ENCODE assay signal across 18 cellular contexts in the genomic region with DNA sequence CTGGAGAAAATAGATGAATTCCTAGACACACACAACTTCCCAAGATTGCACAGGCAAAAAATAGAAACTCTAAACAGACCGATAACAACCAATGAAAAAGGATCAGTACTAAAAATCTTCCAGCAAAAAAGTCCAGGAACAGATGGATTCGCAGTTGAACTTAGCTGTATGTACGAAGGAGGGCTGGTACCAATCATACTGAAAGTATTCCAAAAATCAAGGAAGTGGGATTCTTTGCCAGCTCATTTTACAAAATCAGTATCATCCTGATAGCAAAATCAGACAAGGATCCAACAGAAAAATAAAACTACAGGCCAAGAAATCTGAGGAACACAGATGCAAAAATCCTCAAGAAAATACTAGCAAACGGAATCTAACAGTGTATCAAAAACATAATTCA. TPM values are rescaled to one million over a fixed set of nuclear protein-coding genes. Genes with fewer than 3 reads are reported as not detected.
A peak's percentile ranks its signal among the peaks of the same experiment; 100 is the strongest.
DNase-seq lines count a peak whose midpoint lies in the region; ATAC-seq and TF ChIP-seq lines count a peak whose summit lies in the region.
"Had no signal": no experiment of that assay in that cellular context is flagged by ENCODE, and none has a peak within 500 bp of the region (broad histone marks: within the 10 kb centered on the region; RNA-seq: fewer than 3 reads in every experiment).

No MANE protein-coding gene starts in this region.

- TF ChIP-seq POLR2A in IMR-90 (IDR thresholded peaks at IDR 0.05; ENCODE audit: low read depth, low read length) (no peak), Peyer's patch (IDR thresholded peaks at IDR 0.05) (no peak), prostate gland (IDR thresholded peaks at IDR 0.05) (no peak)

- H2AK5ac ChIP-seq in IMR-90 (ENCODE audit: low read depth, low read length): no peak overlapping the region

- no peak overlapping the region for H4K5ac ChIP-seq in IMR-90 (ENCODE audit: low read depth, low read length)

- H3K4me3 ChIP-seq in IMR-90 (ENCODE audit: insufficient read depth, low read depth, low read length): no peak overlapping the region
- H3K4me3 ChIP-seq in fibroblast of lung (replicated peaks in 1 of 4; ENCODE audit: control extremely low read depth in 1 of 4, insufficient read depth in 1 of 4, low read depth in 3 of 4, low read length in 4 of 4): no peak overlapping the region
- no peak overlapping the region for H3K4me3 ChIP-seq in Peyer's patch
- no peak overlapping the region for H3K4me3 ChIP-seq in coronary artery
- no peak overlapping the region for H3K4me3 ChIP-seq in prostate gland
- H3K4me3 ChIP-seq: cardiac muscle cell, dorsolateral prefrontal cortex, SK-N-MC had no signal

- H3K56ac ChIP-seq in IMR-90 (ENCODE audit: extremely low read depth, insufficient read depth, low read length): no peak overlapping the region

- no TSS peak for BruUV-seq in IMR-90 (replicated peaks; lab: Mats Ljungman, UMichigan)

- H3K36me3 ChIP-seq in IMR-90 (ENCODE audit: control insufficient read depth, insufficient read depth, low read length): no peaks in the 10 kb centered on the region
- H3K36me3 ChIP-seq in fibroblast of lung (ENCODE audit: control insufficient read depth, insufficient read depth, low read length): no peaks in the 10 kb centered on the region
- H3K36me3 ChIP-seq in Peyer's patch: no peaks in the 10 kb centered on the region
- no peaks in the 10 kb centered on the region for H3K36me3 ChIP-seq in prostate gland
- H3K36me3 ChIP-seq: cardiac muscle cell had no signal

- POLR2A ChIA-PET in IMR-90 (lab: Charles Lee; ENCODE audit: unreplicated experiment): no interaction called here

- WGBS in IMR-90 (ENCODE audit: extremely low coverage in 2 of 2, insufficient read length in 1 of 2), 2 experiments: no CpG with 5 or more reads among the region's 4 CpGs
- 60% methylated on average over 4 of the region's 4 CpGs for WGBS in prostate gland

- peak; percentile 37 for ATAC-seq in IMR-90 (ENCODE audit: low read depth)
- ATAC-seq: left cardiac atrium; natural killer cell treated with Interleukin-12 subunit alpha and Interleukin-12 subunit beta and Interleukin-15 and Interleukin-18, amount 100 ng/mL, for 72 hours; sciatic nerve had no signal

- H2BK5ac ChIP-seq in IMR-90 (ENCODE audit: low read depth, low read length, poor library complexity, severe bottlenecking): no peak overlapping the region

- dilution Hi-C loops in IMR-90 (cut with HindIII; ENCODE audit: low sequenced_read_pairs, unreplicated experiment): no loop called here

- H3K4ac ChIP-seq in IMR-90 (ENCODE audit: low read depth, low read length): no peak overlapping the region

- in situ Hi-C loops in IMR-90 (cut with MboI; ENCODE audit: low sequenced_read_pairs): no loop called here

- H2AFZ ChIP-seq in IMR-90 (replicated peaks; ENCODE audit: low read length, poor library complexity): no peak overlapping the region
- H2AFZ ChIP-seq in fibroblast of lung (ENCODE audit: low read length): no peak overlapping the region

- no peak for TF ChIP-seq RAD21 in IMR-90 (IDR thresholded peaks at IDR 0.05; ENCODE audit: low read length)

- H4K8ac ChIP-seq in IMR-90 (ENCODE audit: low read depth in 2 of 2, low read length in 2 of 2): no peak overlapping the region

- intact Hi-C loops in IMR-90 (cut with micrococcal nuclease) (no loop called here), prostate gland (cut with DNase I) (no loop called here)

- H3K9me1 ChIP-seq in IMR-90 (ENCODE audit: insufficient read depth, low read length): no peaks in the 10 kb centered on the region

- no peak overlapping the region for H2AK9ac ChIP-seq in IMR-90 (replicated peaks; ENCODE audit: low read depth, low read length, poor library complexity)

- no peak overlapping the region for H3K18ac ChIP-seq in IMR-90 (ENCODE audit: low read depth, low read length)

- H3K9ac ChIP-seq in IMR-90 (ENCODE audit: low read depth, low read length) (no peak overlapping the region), fibroblast of lung (ENCODE audit: insufficient read depth, low read length) (no peak overlapping the region)

- H2BK120ac ChIP-seq in IMR-90 (ENCODE audit: low read depth, low read length): no peak overlapping the region

- no peak overlapping the region for H3K23ac ChIP-seq in IMR-90 (ENCODE audit: low read depth, low read length)

- no peak overlapping the region for H3K4me2 ChIP-seq in IMR-90 (ENCODE audit: low read depth, low read length)
- H3K4me2 ChIP-seq in fibroblast of lung (ENCODE audit: extremely low read depth, insufficient read depth, low read length): no peak overlapping the region

- CTCF ChIA-PET in IMR-90 (lab: Yijun Ruan, JAX): interaction anchor here (0.5 kb wide), 1 partner anchor 56 kb away, joined by 3 read pairs; no protein-coding TSS in a partner anchor

- H2BK20ac ChIP-seq in IMR-90 (ENCODE audit: low read depth, low read length): no peak overlapping the region

- H3K14ac ChIP-seq in IMR-90 (replicated peaks; ENCODE audit: low read depth, low read length): no peak overlapping the region

- H3K79me1 ChIP-seq in IMR-90 (ENCODE audit: low read depth in 1 of 2, low read length in 2 of 2): no peaks in the 10 kb centered on the region

- TF ChIP-seq CTCF in IMR-90 (conservative IDR thresholded peaks at IDR 0.05; ENCODE audit: low read depth, low read length): no peak
- TF ChIP-seq CTCF in fibroblast of lung (conservative IDR thresholded peaks at IDR 0.05 in 1 of 2, IDR thresholded peaks at IDR 0.05 in 1 of 2; ENCODE audit: low read depth in 1 of 2, low read length in 2 of 2): no peak
- TF ChIP-seq CTCF in Peyer's patch (IDR thresholded peaks at IDR 0.05): no peak
- no peak for TF ChIP-seq CTCF in coronary artery (IDR thresholded peaks at IDR 0.05)
- no peak for TF ChIP-seq CTCF in prostate gland (IDR thresholded peaks at IDR 0.05)

- H3K9me3 ChIP-seq in IMR-90 (ENCODE audit: control insufficient read depth, insufficient read depth, low read length): no peaks in the 10 kb centered on the region
- H3K9me3 ChIP-seq in fibroblast of lung (ENCODE audit: control insufficient read depth, insufficient read depth, low read depth, low read length): no peaks in the 10 kb centered on the region
- H3K9me3 ChIP-seq in Peyer's patch: no peaks in the 10 kb centered on the region
- no peaks in the 10 kb centered on the region for H3K9me3 ChIP-seq in prostate gland

- H4K91ac ChIP-seq in IMR-90 (ENCODE audit: insufficient read depth, low read depth, low read length): no peak overlapping the region

- peak; percentile 26 for DNase-seq in 8988T
- peak; percentile 31 for DNase-seq in Daoy (ENCODE audit: low read depth)
- DNase-seq in IMR-90: peak; percentile 52
- peak; percentile 6 to 9 for DNase-seq in fibroblast of lung (ENCODE audit: low read depth in 2 of 2)
- no peak for DNase-seq in stimulated activated CD4-positive, alpha-beta T cell treated with anti-CD3 and anti-CD28 coated beads, Interleukin-1b, Interleukin-23, amount 100 ng/mL, for 48 hours
- no peak for DNase-seq in Peyer's patch
- DNase-seq in coronary artery (ENCODE audit: low spot score): no peak
- DNase-seq in prostate gland (ENCODE audit: low spot score): no peak
- DNase-seq: activated CD4-positive, alpha-beta T cell treated with anti-CD3 and anti-CD28 coated beads, Interleukin-2, amount 50 U/mL, for 48 hours; activated gamma-delta T cell treated with Interleukin-2 at 50 U/mL for 16 hours; amniotic stem cell; dorsolateral prefrontal cortex; left cardiac atrium; NCI-H1694 treated with DMSO at 0.1 percent for 48 hours had no signal

- H4K20me1 ChIP-seq in IMR-90 (ENCODE audit: insufficient read depth, low read length): no peaks in the 10 kb centered on the region
- H4K20me1 ChIP-seq in fibroblast of lung (ENCODE audit: control insufficient read depth, extremely low read depth, insufficient read depth, low read length): no peaks in the 10 kb centered on the region

- H3K27ac ChIP-seq in IMR-90 (ENCODE audit: insufficient read depth, low read length): no peak overlapping the region
- no peak overlapping the region for H3K27ac ChIP-seq in fibroblast of lung (ENCODE audit: insufficient read depth, low read length)
- H3K27ac ChIP-seq in Peyer's patch: no peak overlapping the region
- H3K27ac ChIP-seq in coronary artery: no peak overlapping the region
- H3K27ac ChIP-seq in prostate gland: no peak overlapping the region
- H3K27ac ChIP-seq: cardiac muscle cell, dorsolateral prefrontal cortex, SK-N-MC had no signal

- H3K27me3 ChIP-seq in IMR-90 (ENCODE audit: control insufficient read depth, insufficient read depth, low read length): no peaks in the 10 kb centered on the region
- H3K27me3 ChIP-seq in fibroblast of lung (ENCODE audit: control insufficient read depth, insufficient read depth, low read length): no peaks in the 10 kb centered on the region
- H3K27me3 ChIP-seq in Peyer's patch: no peaks in the 10 kb centered on the region
- no peaks in the 10 kb centered on the region for H3K27me3 ChIP-seq in prostate gland (replicated peaks; ENCODE audit: insufficient read depth)

- H3K4me1 ChIP-seq in IMR-90 (ENCODE audit: control insufficient read depth, insufficient read depth, low read length) (no peaks in the 10 kb centered on the region), fibroblast of lung (ENCODE audit: control insufficient read depth, extremely low read depth, insufficient read depth, low read length) (peaks cover 2% of the 10 kb centered on the region), Peyer's patch (no peaks in the 10 kb centered on the region), prostate gland (replicated peaks) (no peaks in the 10 kb centered on the region)

- H2BK15ac ChIP-seq in IMR-90 (ENCODE audit: low read depth, low read length): no peak overlapping the region

- H3K79me2 ChIP-seq in fibroblast of lung (ENCODE audit: control insufficient read depth, insufficient read depth, low read length): no peaks in the 10 kb centered on the region

RNA-seq across cellular contexts. Expression of a gene that starts 6.5 kb away (rescaled TPM):
- total RNA-seq in Daoy (2014; rRNA removed; shearing (Covaris generic)): not detected in 2 replicates
- total RNA-seq in IMR-90 (2012; rRNA removed): not detected in 2 replicates
- polyA plus RNA-seq in IMR-90 (2012; rRNA removed): not detected in 2 replicates
- polyA plus RNA-seq in IMR-90 (2012; cell fraction: cytosol; rRNA removed): not detected in 2 replicates
- polyA plus RNA-seq in IMR-90 (2012; cell fraction: nucleus; rRNA removed; ENCODE audit: low replicate concordance): not detected in 2 replicates
- not detected in 2 replicates for total RNA-seq in fibroblast of lung
- polyA plus RNA-seq in fibroblast of lung: not detected in 2 replicates
- polyA plus RNA-seq in fibroblast of lung (2012): not detected in 2 replicates
- polyA minus RNA-seq in fibroblast of lung (ENCODE audit: low replicate concordance): not detected in 2 replicates
- 10 to 100 TPM in 1 of 4 donors, 1 to 10 TPM in 1, under 1 TPM in 2; 0.53 to 11.6 (median 1.6) TPM for total RNA-seq in Peyer's patch
- total RNA-seq in prostate gland: 1 to 10 TPM in 1 of 2 donors, under 1 TPM in 1; 0.09 to 1.4 TPM
- total RNA-seq: cardiac muscle cell had no signal
- polyA plus RNA-seq: cardiac muscle cell had no signal

RNA-seq across cellular contexts. Expression of a gene that starts 25.5 kb away (rescaled TPM):
- total RNA-seq in Daoy (2014; rRNA removed; shearing (Covaris generic)): not detected in 2 replicates
- total RNA-seq in IMR-90 (2012; rRNA removed) (not detected in 2 replicates), fibroblast of lung (not detected in 2 replicates), Peyer's patch (1 to 10 TPM in 2 of 4 donors, not detected in 2; 1.9 to 4.1 TPM), prostate gland (1 to 10 TPM in 1 of 2 donors, not detected in 1; 1.2 TPM)
- polyA plus RNA-seq in IMR-90 (2012; rRNA removed) (not detected in 2 replicates), fibroblast of lung (not detected in 2 replicates)
- not detected in 2 replicates for polyA plus RNA-seq in IMR-90 (2012; cell fraction: cytosol; rRNA removed)
- not detected in 2 replicates for polyA plus RNA-seq in IMR-90 (2012; cell fraction: nucleus; rRNA removed; ENCODE audit: low replicate concordance)
- not detected in 2 replicates for polyA plus RNA-seq in fibroblast of lung (2012)
- polyA minus RNA-seq in fibroblast of lung (ENCODE audit: low replicate concordance): not detected in 2 replicates
- total RNA-seq: cardiac muscle cell; natural killer cell treated with Interleukin-12 subunit alpha and Interleukin-12 subunit beta and Interleukin-15 and Interleukin-18, amount 100 ng/mL, for 72 hours had no signal
- polyA plus RNA-seq: cardiac muscle cell had no signal

RNA-seq across cellular contexts. Expression of a gene that starts 30.4 kb away (rescaled TPM):
- not detected in 2 replicates for total RNA-seq in Daoy (2014; rRNA removed; shearing (Covaris generic))
- not detected in 2 replicates for total RNA-seq in IMR-90 (2012; rRNA removed)
- not detected in 2 replicates for polyA plus RNA-seq in IMR-90 (2012; rRNA removed)
- polyA plus RNA-seq in IMR-90 (2012; cell fraction: cytosol; rRNA removed): not detected in 2 replicates
- polyA plus RNA-seq in IMR-90 (2012; cell fraction: nucleus; rRNA removed; ENCODE audit: low replicate concordance): not detected in 2 replicates
- not detected in 2 replicates for total RNA-seq in fibroblast of lung
- polyA plus RNA-seq in fibroblast of lung: not detected in 2 replicates
- polyA plus RNA-seq in fibroblast of lung (2012): not detected in 2 replicates
- not detected in 2 replicates for polyA minus RNA-seq in fibroblast of lung (ENCODE audit: low replicate concordance)
- 10 to 100 TPM in 2 of 4 donors, 1 to 10 TPM in 2; 6.1 to 17.6 (median 9.7) TPM for total RNA-seq in Peyer's patch
- total RNA-seq in prostate gland: 1 to 10 TPM in 1 of 2 donors, not detected in 1; 1.5 TPM
- total RNA-seq: cardiac muscle cell; natural killer cell treated with Interleukin-12 subunit alpha and Interleukin-12 subunit beta and Interleukin-15 and Interleukin-18, amount 100 ng/mL, for 72 hours had no signal
- polyA plus RNA-seq: cardiac muscle cell had no signal

RNA-seq across cellular contexts. Expression of a gene that starts 44.9 kb away (rescaled TPM):
- not detected in 2 replicates for total RNA-seq in Daoy (2014; rRNA removed; shearing (Covaris generic))
- total RNA-seq in IMR-90 (2012; rRNA removed) (not detected in 2 replicates), fibroblast of lung (not detected in 2 replicates), Peyer's patch (1 to 10 TPM in 2 of 4 donors, not detected in 2; 1.1 to 1.5 TPM), prostate gland (under 1 TPM in 1 of 2 donors, not detected in 1; 0.23 TPM)
- polyA plus RNA-seq in IMR-90 (2012; rRNA removed) (not detected in 2 replicates), fibroblast of lung (not detected in 2 replicates)
- polyA plus RNA-seq in IMR-90 (2012; cell fraction: cytosol; rRNA removed): not detected in 2 replicates
- polyA plus RNA-seq in IMR-90 (2012; cell fraction: nucleus; rRNA removed; ENCODE audit: low replicate concordance): not detected in 2 replicates
- polyA plus RNA-seq in fibroblast of lung (2012): 0.10 TPM in 1 of 2 replicates, not detected in the other
- polyA minus RNA-seq in fibroblast of lung (ENCODE audit: low replicate concordance): not detected in 2 replicates

RNA-seq across cellular contexts. Expression of a gene that starts 51.5 kb away (rescaled TPM):
- not detected in 2 replicates for total RNA-seq in Daoy (2014; rRNA removed; shearing (Covaris generic))
- total RNA-seq in IMR-90 (2012; rRNA removed) (not detected in 2 replicates), fibroblast of lung (not detected in 2 replicates), Peyer's patch (not detected), prostate gland (1 to 10 TPM; 1.7 to 2.3 TPM)
- polyA plus RNA-seq in IMR-90 (2012; rRNA removed) (not detected in 2 replicates), fibroblast of lung (not detected in 2 replicates)
- not detected in 2 replicates for polyA plus RNA-seq in IMR-90 (2012; cell fraction: cytosol; rRNA removed)
- polyA plus RNA-seq in IMR-90 (2012; cell fraction: nucleus; rRNA removed; ENCODE audit: low replicate concordance): not detected in 2 replicates
- not detected in 2 replicates for polyA plus RNA-seq in fibroblast of lung (2012)
- not detected in 2 replicates for polyA minus RNA-seq in fibroblast of lung (ENCODE audit: low replicate concordance)
- total RNA-seq: cardiac muscle cell; left cardiac atrium; natural killer cell treated with Interleukin-12 subunit alpha and Interleukin-12 subunit beta and Interleukin-15 and Interleukin-18, amount 100 ng/mL, for 72 hours had no signal
- polyA plus RNA-seq: cardiac muscle cell had no signal

Comparison
In these comparisons a context has a peak if more than half of its experiments do, and no peak if none do; other contexts are left out.
1. DNase-seq: peak in 8988T (single experiment), Daoy (single experiment), IMR-90 (single experiment) and fibroblast of lung (2 of 2); none in stimulated activated CD4-positive, alpha-beta T cell treated with anti-CD3 and anti-CD28 coated beads, Interleukin-1b, Interleukin-23, amount 100 ng/mL, for 48 hours (single experiment), Peyer's patch (0 of 3), coronary artery (single experiment) and prostate gland (single experiment).